Comparison of ENCODE assay signal across 9 cellular contexts in genomic region chr5:850511-851006, GRCh38. TPM values are rescaled to one million over a fixed set of nuclear protein-coding genes. Genes with fewer than 3 reads are reported as not detected.
DNase-seq lines count a peak whose midpoint lies in the region; ATAC-seq and TF ChIP-seq lines count a peak whose summit lies in the region.
"Had no signal": no experiment of that assay in that cellular context is flagged by ENCODE, and none has a peak within 500 bp of the region (broad histone marks: within the 10 kb centered on the region; RNA-seq: fewer than 3 reads in every experiment).

A gene with protein sequence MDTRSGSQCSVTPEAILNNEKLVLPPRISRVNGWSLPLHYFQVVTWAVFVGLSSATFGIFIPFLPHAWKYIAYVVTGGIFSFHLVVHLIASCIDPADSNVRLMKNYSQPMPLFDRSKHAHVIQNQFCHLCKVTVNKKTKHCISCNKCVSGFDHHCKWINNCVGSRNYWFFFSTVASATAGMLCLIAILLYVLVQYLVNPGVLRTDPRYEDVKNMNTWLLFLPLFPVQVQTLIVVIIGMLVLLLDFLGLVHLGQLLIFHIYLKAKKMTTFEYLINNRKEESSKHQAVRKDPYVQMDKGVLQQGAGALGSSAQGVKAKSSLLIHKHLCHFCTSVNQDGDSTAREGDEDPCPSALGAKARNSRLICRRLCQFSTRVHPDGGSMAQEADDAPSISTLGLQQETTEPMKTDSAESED (minus strand): TSS chr5:850986. CDS start chr5:850602, 384 bp downstream.

- H3K9me3 ChIP-seq in mucosa of stomach (ENCODE audit: control insufficient read depth, low read length) (no peaks in the 10 kb centered on the region), thyroid gland (no peaks in the 10 kb centered on the region)

- ATAC-seq in effector memory CD8-positive, alpha-beta T cell (replicated peaks) = no peak

- no peaks in the 10 kb centered on the region for H3K9me3 Mint-ChIP-seq in effector memory CD8-positive, alpha-beta T cell

- TF ChIP-seq CTCF in C4-2B (conservative IDR thresholded peaks at IDR 0.05) (no peak), dorsolateral prefrontal cortex (IDR thresholded peaks at IDR 0.05 in 54 of 56, conservative IDR thresholded peaks at IDR 0.05 in 2 of 56; ENCODE audit: low read depth in 1 of 56, partially characterized antibody in 56 of 56) (no peak), thyroid gland (IDR thresholded peaks at IDR 0.05) (no peak)

- H3K4me1 ChIP-seq in mucosa of stomach (ENCODE audit: control insufficient read depth, insufficient read depth, low read length) (peaks cover 20% of the 10 kb centered on the region), thyroid gland (peaks cover 0 to 5% of the 10 kb centered on the region in 2 donors)

- H3K4me3 ChIP-seq in dorsolateral prefrontal cortex (peak within 1 kb of the TSS in 9 of 59 donors; percentile 4 to 44 (median 12)), mucosa of stomach (ENCODE audit: low read length) (peak within 1 kb of the TSS; percentile 41), thyroid gland (replicated peaks in 1 of 3) (no peak within 1 kb of the TSS)

- H3K4me3 Mint-ChIP-seq in effector memory CD8-positive, alpha-beta T cell = no peak within 1 kb of the TSS

- peak within 1 kb of the TSS; percentile 11; the same call in 1 of the 2 replicates for H3K27ac ChIP-seq in C4-2B
- H3K27ac ChIP-seq in dorsolateral prefrontal cortex = no peak within 1 kb of the TSS
- H3K27ac ChIP-seq in thyroid gland = no peak within 1 kb of the TSS

- no peak for DNase-seq in HT-29 (ENCODE audit: low spot score)
- peak in 5 of 10 donors; percentile 20 to 43 (median 34) for DNase-seq in dorsolateral prefrontal cortex
- DNase-seq in NCI-H2171 treated with DMSO at 0.1 percent for 48 hours (lab: John Stamatoyannopoulos, UW) = no peak
- no peak for DNase-seq in effector memory CD8-positive, alpha-beta T cell
- no peak for DNase-seq in thyroid gland
- no peak for DNase-seq in putamen (ENCODE audit: low spot score)
- DNase-seq: OCI-M1 had no signal

- intact Hi-C loops in dorsolateral prefrontal cortex (cut with DNase I) (no loop called here), thyroid gland (cut with DNase I) (no loop called here)

- peak within 1 kb of the TSS; percentile 47 for H3K9ac ChIP-seq in mucosa of stomach (ENCODE audit: low read length)

- H3K27me3 ChIP-seq in dorsolateral prefrontal cortex (peaks cover 0 to 8% (median 0%) of the 10 kb centered on the region in 45 donors), mucosa of stomach (ENCODE audit: control insufficient read depth, insufficient read depth, low read length) (peaks cover 31% of the 10 kb centered on the region), thyroid gland (no peaks in the 10 kb centered on the region)

- H3K27ac Mint-ChIP-seq in effector memory CD8-positive, alpha-beta T cell = no peak within 1 kb of the TSS

- peaks cover 4% of the 10 kb centered on the region for H3K36me3 Mint-ChIP-seq in effector memory CD8-positive, alpha-beta T cell (ENCODE audit: insufficient read depth)

- no peaks in the 10 kb centered on the region for H3K36me3 ChIP-seq in mucosa of stomach (ENCODE audit: control insufficient read depth, insufficient read depth, low read length)
- no peaks in the 10 kb centered on the region for H3K36me3 ChIP-seq in thyroid gland

- WGBS in thyroid gland, 2 donors = 75 to 81% methylated on average over 12 to 22 of the region's 27 CpGs

- no peak for TF ChIP-seq POLR2A in thyroid gland (IDR thresholded peaks at IDR 0.05)

- peaks cover 5 to 8% of the 10 kb centered on the region in 2 donors for H3K4me1 Mint-ChIP-seq in effector memory CD8-positive, alpha-beta T cell (ENCODE audit: low read depth in 2 of 2)

- H3K27me3 Mint-ChIP-seq in effector memory CD8-positive, alpha-beta T cell = peaks cover 11 to 16% of the 10 kb centered on the region in 2 donors

RNA-seq across cellular contexts. Expression of the gene that starts here (rescaled TPM):
- total RNA-seq in HT-29 (2014; rRNA removed; shearing (Covaris generic)) = 23.2 and 43.4 TPM in 2 replicates
- total RNA-seq in dorsolateral prefrontal cortex (100 to 1,000 TPM in 46 of 120 experiments, 10 to 100 TPM in 74; 26.8 to 269 (median 86.7) TPM), thyroid gland (1 to 10 TPM in 3 of 4 donors, under 1 TPM in 1; 0.54 to 5.3 (median 2.8) TPM)
